In the genomic region with DNA sequence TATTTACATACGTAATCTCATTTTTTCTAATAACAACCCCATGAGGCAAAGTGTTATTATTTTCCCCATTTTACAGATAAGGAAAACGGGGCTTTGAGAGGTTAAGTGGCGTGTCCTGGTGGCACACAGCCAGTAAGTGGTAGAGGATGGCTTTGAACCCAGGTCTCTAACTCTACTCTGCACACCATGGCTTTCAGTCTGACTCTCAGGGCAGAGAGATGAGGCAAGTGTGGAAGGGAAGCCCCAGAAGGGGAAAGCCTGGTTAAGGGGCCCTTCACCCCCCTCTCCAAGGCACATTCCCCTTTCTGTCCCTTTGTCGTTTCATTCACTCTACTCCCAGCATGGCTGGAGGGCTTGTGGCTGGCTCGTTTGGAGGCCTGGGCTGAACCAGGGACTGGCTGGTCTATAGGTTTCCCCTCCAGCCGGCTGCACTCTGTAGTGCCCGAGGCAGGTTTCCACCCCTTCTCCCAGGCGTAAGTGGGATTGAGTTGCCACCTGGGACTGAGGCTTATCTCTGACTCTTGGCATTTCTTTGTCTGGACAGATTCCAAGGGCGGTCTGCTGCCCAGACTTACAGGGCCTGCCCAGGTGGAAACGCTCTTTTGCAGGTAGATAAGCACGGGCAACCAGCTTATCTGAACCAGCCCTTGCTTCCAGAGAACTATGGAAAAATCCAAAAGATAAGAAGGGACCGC, we compare ENCODE assay signal across 1 cellular context.
TF ChIP-seq lines count a peak whose summit lies in the region.

No MANE protein-coding gene starts in this region.

TF ChIP-seq in H1, 55 proteins besides CTCF, POLR2A, EP300 and RAD21:
- TF ChIP-seq TAF1 (IDR thresholded peaks at IDR 0.05; ENCODE audit: low read depth, low read length) (no peak), SP4 (IDR thresholded peaks at IDR 0.05; ENCODE audit: low read length) (no peak), EZH2 (IDR thresholded peaks at IDR 0.05; ENCODE audit: low read depth, low read length, severe bottlenecking) (no peak), NANOG (IDR thresholded peaks at IDR 0.05; ENCODE audit: insufficient read depth, low read depth, low read length, poor library complexity, severe bottlenecking) (no peak), RFX5 (IDR thresholded peaks at IDR 0.05; ENCODE audit: borderline replicate concordance, low read depth, low read length) (no peak), BACH1 (IDR thresholded peaks at IDR 0.05; ENCODE audit: low read length) (no peak), ZNF274 (IDR thresholded peaks at IDR 0.05; ENCODE audit: borderline replicate concordance, extremely low read depth, low read length) (no peak), SP2 (IDR thresholded peaks at IDR 0.05; ENCODE audit: low read length) (no peak), E2F6 (IDR thresholded peaks at IDR 0.05) (no peak), JUN (IDR thresholded peaks at IDR 0.05; ENCODE audit: low read depth, low read length) (no peak), BCL11A (IDR thresholded peaks at IDR 0.05; ENCODE audit: low read depth in 2 of 2, low read length in 2 of 2) (no peak), CTBP2 (IDR thresholded peaks at IDR 0.05; ENCODE audit: borderline replicate concordance, insufficient read depth, insufficient read length, low read length) (no peak), KDM4A (IDR thresholded peaks at IDR 0.05; ENCODE audit: low read depth, low read length, severe bottlenecking) (no peak), YY1 (IDR thresholded peaks at IDR 0.05; ENCODE audit: low read depth, low read length) (no peak)
- TF ChIP-seq, protein P1, sequence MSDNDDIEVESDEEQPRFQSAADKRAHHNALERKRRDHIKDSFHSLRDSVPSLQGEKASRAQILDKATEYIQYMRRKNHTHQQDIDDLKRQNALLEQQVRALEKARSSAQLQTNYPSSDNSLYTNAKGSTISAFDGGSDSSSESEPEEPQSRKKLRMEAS (IDR thresholded peaks at IDR 0.05): no peak
